21 cellular contexts compared by ENCODE assay signal in genomic region chr17:81025065-81025751, GRCh38. TPM values are rescaled to one million over a fixed set of nuclear protein-coding genes. Genes with fewer than 3 reads are reported as not detected.
DNase-seq lines count a peak whose midpoint lies in the region; ATAC-seq and TF ChIP-seq lines count a peak whose summit lies in the region.
"Had no signal": no experiment of that assay in that cellular context is flagged by ENCODE, and none has a peak within 500 bp of the region (broad histone marks: within the 10 kb centered on the region; RNA-seq: fewer than 3 reads in every experiment).

No MANE protein-coding gene starts in this region.

- H3K27me3 Mint-ChIP-seq in stimulated activated naive B cell treated with anti-CD40 and anti-IgM and Interleukin-4, amounts not matched to agents 10 μg/mL and 1 μg/mL and 100 μg/mL, for 72 hours: peaks cover 31 to 49% of the 10 kb centered on the region in 2 donors

- H3K27ac Mint-ChIP-seq in stimulated activated naive B cell treated with anti-CD40 and anti-IgM and Interleukin-4, amounts not matched to agents 10 μg/mL and 1 μg/mL and 100 μg/mL, for 72 hours: no peak overlapping the region
- H3K27ac Mint-ChIP-seq: activated CD4-positive, alpha-beta T cell treated with anti-CD3 and anti-CD28 coated beads, Interleukin-2, amount 10 ng/mL, durations not matched to agents 7 days and 5 days; CD4-positive, alpha-beta T cell; immature natural killer cell; type B pancreatic cell had no signal

- H3K27ac ChIP-seq in caudate nucleus (ENCODE audit: low read depth, low read length) (peak overlapping the region; percentile 88), right lobe of liver (no peak overlapping the region)
- H3K27ac ChIP-seq: body of pancreas had no signal

- intact Hi-C loops in right lobe of liver (cut with DNase I): loop anchor here (10.0 kb wide), 2 partner anchors 70 to 220 kb away; no protein-coding TSS in a partner anchor

- H3K4me3 ChIP-seq in right lobe of liver (no peak overlapping the region), skeletal muscle satellite cell (ENCODE audit: low read length) (no peak overlapping the region)
- H3K4me3 ChIP-seq: body of pancreas had no signal

- no peak for TF ChIP-seq CTCF in right lobe of liver (IDR thresholded peaks at IDR 0.05)

- H3K27me3 ChIP-seq in right lobe of liver: no peaks in the 10 kb centered on the region
- H3K27me3 ChIP-seq in skeletal muscle satellite cell (ENCODE audit: control insufficient read depth, insufficient read depth, low read length): peaks cover 43% of the 10 kb centered on the region

- no peak overlapping the region for H3K9ac ChIP-seq in skeletal muscle satellite cell (ENCODE audit: low read depth, low read length)

- no peaks in the 10 kb centered on the region for H3K36me3 Mint-ChIP-seq in stimulated activated naive B cell treated with anti-CD40 and anti-IgM and Interleukin-4, amounts not matched to agents 10 μg/mL and 1 μg/mL and 100 μg/mL, for 72 hours
- H3K36me3 Mint-ChIP-seq: type B pancreatic cell had no signal

- TF ChIP-seq POLR2A in right lobe of liver (IDR thresholded peaks at IDR 0.05): no peak

- peaks cover 0 to 5% of the 10 kb centered on the region in 2 donors for H3K9me3 Mint-ChIP-seq in stimulated activated naive B cell treated with anti-CD40 and anti-IgM and Interleukin-4, amounts not matched to agents 10 μg/mL and 1 μg/mL and 100 μg/mL, for 72 hours
- H3K9me3 Mint-ChIP-seq: CD4-positive, alpha-beta T cell; immature natural killer cell; type B pancreatic cell had no signal

- H3K36me3 ChIP-seq in right lobe of liver (no peaks in the 10 kb centered on the region), skeletal muscle satellite cell (ENCODE audit: insufficient read depth, low read length) (no peaks in the 10 kb centered on the region)

- peaks cover 4 to 5% of the 10 kb centered on the region in 2 donors for H3K4me1 Mint-ChIP-seq in stimulated activated naive B cell treated with anti-CD40 and anti-IgM and Interleukin-4, amounts not matched to agents 10 μg/mL and 1 μg/mL and 100 μg/mL, for 72 hours

- ATAC-seq in right lobe of liver: peak in 3 of 4 donors; percentile 9 to 26 (median 23)
- ATAC-seq in stimulated activated naive B cell treated with anti-CD40 and anti-IgM and Interleukin-4, amounts not matched to agents 10 μg/mL and 1 μg/mL and 100 μg/mL, for 72 hours (replicated peaks): no peak
- ATAC-seq: body of pancreas, Panc1 had no signal

- peak overlapping the region; percentile 50 for H3K4me2 ChIP-seq in skeletal muscle satellite cell (ENCODE audit: low read length)

- H3K9me3 ChIP-seq in right lobe of liver: no peaks in the 10 kb centered on the region
- H3K9me3 ChIP-seq in skeletal muscle satellite cell (replicated peaks; ENCODE audit: low read length): no peaks in the 10 kb centered on the region
- H3K9me3 ChIP-seq: body of pancreas had no signal

- DNase-seq in Ammon's horn (ENCODE audit: low spot score) (peak; percentile 69), caudate nucleus (lab: John Stamatoyannopoulos, UW) (peak in 14 of 61 donors; percentile 21 to 57 (median 38)), right lobe of liver (peak in 2 of 3 donors; percentile 48 to 52), RPMI8226 (no peak), NCI-H1092 treated with DMSO at 0.1 percent for 48 hours (lab: John Stamatoyannopoulos, UW) (no peak)
- DNase-seq in activated T-cell treated with anti-CD3 and anti-CD28 coated beads, Interleukin-2, amount 50 U/mL, for 48 hours: no peak
- no peak for DNase-seq in stimulated activated naive B cell treated with anti-CD40 and anti-IgM and Interleukin-4, amounts not matched to agents 10 μg/mL and 1 μg/mL and 100 μg/mL, for 72 hours
- DNase-seq: activated CD4-positive, alpha-beta T cell treated with anti-CD3 and anti-CD28 coated beads, Interleukin-2, amount 10 ng/mL, durations not matched to agents 7 days and 5 days; activated naive CD4-positive, alpha-beta T cell; body of pancreas; CD4-positive, alpha-beta T cell; dermis blood vessel endothelial cell; DMS79; immature natural killer cell; NCI-H1417 treated with DMSO at 0.1 percent for 48 hours; NCI-H82; stimulated activated CD4-positive, alpha-beta T cell treated with anti-CD3 and anti-CD28 coated beads, Interleukin-4, amount 100 ng/mL, for 4 hours; stimulated activated CD8-positive, alpha-beta memory T cell treated with anti-CD3 and anti-CD28 coated beads, Interleukin-4, amount 100 ng/mL, for 48 hours had no signal

- 60% methylated on average over 11 of the region's 16 CpGs for WGBS in right lobe of liver (ENCODE audit: insufficient coverage, low coverage, low lambda C conversion rate, missing lambda C conversion rate)

- H3K4me1 ChIP-seq in right lobe of liver (peaks cover 0 to 18% (median 6%) of the 10 kb centered on the region in 4 donors), skeletal muscle satellite cell (ENCODE audit: control insufficient read depth, insufficient read depth, low read length) (peaks cover 27% of the 10 kb centered on the region)

- no peak overlapping the region for H3K4me3 Mint-ChIP-seq in stimulated activated naive B cell treated with anti-CD40 and anti-IgM and Interleukin-4, amounts not matched to agents 10 μg/mL and 1 μg/mL and 100 μg/mL, for 72 hours
- H3K4me3 Mint-ChIP-seq: activated CD4-positive, alpha-beta T cell treated with anti-CD3 and anti-CD28 coated beads, Interleukin-2, amount 10 ng/mL, durations not matched to agents 7 days and 5 days; CD4-positive, alpha-beta T cell; immature natural killer cell; type B pancreatic cell had no signal

RNA-seq across cellular contexts. Expression of gene BAIAP2, which starts 9.7 kb away (rescaled TPM):
- 100 to 1,000 TPM in 1 of 6 experiments, 10 to 100 TPM in 5; 46.6 to 139 (median 63.3) TPM for total RNA-seq in right lobe of liver
- 25.8 and 35.5 TPM in 2 replicates for total RNA-seq in skeletal muscle satellite cell (2012; rRNA removed)

RNA-seq across cellular contexts. Expression of gene CHMP6, which starts 33.6 kb away (rescaled TPM):
- 10 to 100 TPM; 13.4 to 27.8 (median 15.6) TPM for total RNA-seq in right lobe of liver
- 17.0 and 18.1 TPM in 2 replicates for total RNA-seq in skeletal muscle satellite cell (2012; rRNA removed)

Comparison
In these comparisons a context has a peak if more than half of its experiments do, and no peak if none do; other contexts are left out.
1. DNase-seq: peak in Ammon's horn (single experiment) and right lobe of liver (2 of 3); none in activated T-cell treated with anti-CD3 and anti-CD28 coated beads, Interleukin-2, amount 50 U/mL, for 48 hours (0 of 2), stimulated activated naive B cell treated with anti-CD40 and anti-IgM and Interleukin-4, amounts not matched to agents 10 μg/mL and 1 μg/mL and 100 μg/mL, for 72 hours (single experiment), RPMI8226 (single experiment) and NCI-H1092 treated with DMSO at 0.1 percent for 48 hours (single experiment).
2. ATAC-seq: peak in right lobe of liver (3 of 4); none in stimulated activated naive B cell treated with anti-CD40 and anti-IgM and Interleukin-4, amounts not matched to agents 10 μg/mL and 1 μg/mL and 100 μg/mL, for 72 hours (0 of 2).